Comparison of ENCODE assay signal across 1 cellular context in the genomic region with DNA sequence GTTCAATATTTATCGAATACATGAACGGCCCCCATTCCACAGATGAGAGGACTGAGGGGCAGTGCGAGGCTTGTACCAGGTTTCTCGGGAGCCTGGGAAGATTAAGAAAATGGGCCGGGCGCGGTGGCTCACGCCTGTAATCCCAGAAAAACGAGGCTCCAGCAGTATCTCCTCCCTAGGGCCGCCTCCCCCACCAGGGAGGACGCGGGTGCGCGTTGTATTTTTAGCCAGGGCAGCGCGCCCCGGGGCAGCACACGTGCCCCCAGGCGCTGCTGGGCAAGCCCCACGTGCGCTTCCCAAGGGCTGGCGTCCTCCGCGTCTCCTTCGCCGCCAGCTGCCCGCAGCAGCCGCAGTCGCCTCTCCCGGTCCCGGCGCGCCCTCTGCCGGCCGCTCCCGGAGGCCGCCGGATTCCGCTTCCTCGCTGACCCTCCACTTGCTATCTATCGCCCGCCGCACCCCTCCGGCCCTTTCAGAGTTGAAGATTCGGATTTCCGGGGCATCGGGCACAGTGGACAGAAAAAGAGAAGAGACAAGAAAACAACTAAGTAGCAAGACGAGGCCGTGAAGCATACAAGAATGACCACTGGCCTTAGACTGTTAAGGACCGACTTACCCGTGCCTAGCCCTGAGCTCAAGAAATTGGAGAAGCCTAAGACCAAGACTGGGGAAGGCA.
TF ChIP-seq lines count a peak whose summit lies in the region.

No MANE protein-coding gene starts in this region.

TF ChIP-seq in HepG2, 621 proteins besides CTCF, POLR2A, EP300 and RAD21 (continued from another document and continues in another):
- TF ChIP-seq, protein P1, sequence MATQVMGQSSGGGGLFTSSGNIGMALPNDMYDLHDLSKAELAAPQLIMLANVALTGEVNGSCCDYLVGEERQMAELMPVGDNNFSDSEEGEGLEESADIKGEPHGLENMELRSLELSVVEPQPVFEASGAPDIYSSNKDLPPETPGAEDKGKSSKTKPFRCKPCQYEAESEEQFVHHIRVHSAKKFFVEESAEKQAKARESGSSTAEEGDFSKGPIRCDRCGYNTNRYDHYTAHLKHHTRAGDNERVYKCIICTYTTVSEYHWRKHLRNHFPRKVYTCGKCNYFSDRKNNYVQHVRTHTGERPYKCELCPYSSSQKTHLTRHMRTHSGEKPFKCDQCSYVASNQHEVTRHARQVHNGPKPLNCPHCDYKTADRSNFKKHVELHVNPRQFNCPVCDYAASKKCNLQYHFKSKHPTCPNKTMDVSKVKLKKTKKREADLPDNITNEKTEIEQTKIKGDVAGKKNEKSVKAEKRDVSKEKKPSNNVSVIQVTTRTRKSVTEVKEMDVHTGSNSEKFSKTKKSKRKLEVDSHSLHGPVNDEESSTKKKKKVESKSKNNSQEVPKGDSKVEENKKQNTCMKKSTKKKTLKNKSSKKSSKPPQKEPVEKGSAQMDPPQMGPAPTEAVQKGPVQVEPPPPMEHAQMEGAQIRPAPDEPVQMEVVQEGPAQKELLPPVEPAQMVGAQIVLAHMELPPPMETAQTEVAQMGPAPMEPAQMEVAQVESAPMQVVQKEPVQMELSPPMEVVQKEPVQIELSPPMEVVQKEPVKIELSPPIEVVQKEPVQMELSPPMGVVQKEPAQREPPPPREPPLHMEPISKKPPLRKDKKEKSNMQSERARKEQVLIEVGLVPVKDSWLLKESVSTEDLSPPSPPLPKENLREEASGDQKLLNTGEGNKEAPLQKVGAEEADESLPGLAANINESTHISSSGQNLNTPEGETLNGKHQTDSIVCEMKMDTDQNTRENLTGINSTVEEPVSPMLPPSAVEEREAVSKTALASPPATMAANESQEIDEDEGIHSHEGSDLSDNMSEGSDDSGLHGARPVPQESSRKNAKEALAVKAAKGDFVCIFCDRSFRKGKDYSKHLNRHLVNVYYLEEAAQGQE (IDR thresholded peaks at IDR 0.05; ENCODE audit: borderline replicate concordance in 1 of 2, low read depth in 1 of 2, low read length in 2 of 2): no peak
- TF ChIP-seq, protein P2, sequence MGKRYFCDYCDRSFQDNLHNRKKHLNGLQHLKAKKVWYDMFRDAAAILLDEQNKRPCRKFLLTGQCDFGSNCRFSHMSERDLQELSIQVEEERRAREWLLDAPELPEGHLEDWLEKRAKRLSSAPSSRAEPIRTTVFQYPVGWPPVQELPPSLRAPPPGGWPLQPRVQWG (CRISPR knock-in tag; IDR thresholded peaks at IDR 0.05; ENCODE audit: borderline replicate concordance, low read depth): no peak
- TF ChIP-seq MTF2 (CRISPR knock-in tag; IDR thresholded peaks at IDR 0.05; ENCODE audit: borderline replicate concordance): no peak
- TF ChIP-seq ISL2 (CRISPR knock-in tag; IDR thresholded peaks at IDR 0.05): peak; percentile 41; the same call in 1 of the 2 replicates
- no peak for TF ChIP-seq ZNF616 (CRISPR knock-in tag; IDR thresholded peaks at IDR 0.05; ENCODE audit: low read depth)
- no peak for TF ChIP-seq ZBTB42 (CRISPR knock-in tag; IDR thresholded peaks at IDR 0.05)
- TF ChIP-seq ZNF235 (CRISPR knock-in tag; IDR thresholded peaks at IDR 0.05; ENCODE audit: borderline replicate concordance): no peak
- peak; percentile 43; the same call in 1 of the 2 replicates for TF ChIP-seq HOXA5 (CRISPR knock-in tag; IDR thresholded peaks at IDR 0.05)
- TF ChIP-seq ZSCAN9 (CRISPR knock-in tag; IDR thresholded peaks at IDR 0.05; ENCODE audit: borderline replicate concordance): peak; percentile 51; the same call in 1 of the 2 replicates
- TF ChIP-seq XBP1 (CRISPR knock-in tag; IDR thresholded peaks at IDR 0.05): no peak
- TF ChIP-seq ZNF382 (CRISPR knock-in tag; IDR thresholded peaks at IDR 0.05; ENCODE audit: borderline replicate concordance): no peak
- TF ChIP-seq ZSCAN12 (CRISPR knock-in tag; IDR thresholded peaks at IDR 0.05): no peak
- TF ChIP-seq ELF3 (CRISPR knock-in tag; IDR thresholded peaks at IDR 0.05): peak; percentile 52; the same call in 1 of the 2 replicates
- TF ChIP-seq STAT5B (CRISPR knock-in tag; IDR thresholded peaks at IDR 0.05): no peak
- TF ChIP-seq, protein P3, sequence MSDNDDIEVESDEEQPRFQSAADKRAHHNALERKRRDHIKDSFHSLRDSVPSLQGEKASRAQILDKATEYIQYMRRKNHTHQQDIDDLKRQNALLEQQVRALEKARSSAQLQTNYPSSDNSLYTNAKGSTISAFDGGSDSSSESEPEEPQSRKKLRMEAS (IDR thresholded peaks at IDR 0.05): peak; percentile 96
- TF ChIP-seq, protein P4, sequence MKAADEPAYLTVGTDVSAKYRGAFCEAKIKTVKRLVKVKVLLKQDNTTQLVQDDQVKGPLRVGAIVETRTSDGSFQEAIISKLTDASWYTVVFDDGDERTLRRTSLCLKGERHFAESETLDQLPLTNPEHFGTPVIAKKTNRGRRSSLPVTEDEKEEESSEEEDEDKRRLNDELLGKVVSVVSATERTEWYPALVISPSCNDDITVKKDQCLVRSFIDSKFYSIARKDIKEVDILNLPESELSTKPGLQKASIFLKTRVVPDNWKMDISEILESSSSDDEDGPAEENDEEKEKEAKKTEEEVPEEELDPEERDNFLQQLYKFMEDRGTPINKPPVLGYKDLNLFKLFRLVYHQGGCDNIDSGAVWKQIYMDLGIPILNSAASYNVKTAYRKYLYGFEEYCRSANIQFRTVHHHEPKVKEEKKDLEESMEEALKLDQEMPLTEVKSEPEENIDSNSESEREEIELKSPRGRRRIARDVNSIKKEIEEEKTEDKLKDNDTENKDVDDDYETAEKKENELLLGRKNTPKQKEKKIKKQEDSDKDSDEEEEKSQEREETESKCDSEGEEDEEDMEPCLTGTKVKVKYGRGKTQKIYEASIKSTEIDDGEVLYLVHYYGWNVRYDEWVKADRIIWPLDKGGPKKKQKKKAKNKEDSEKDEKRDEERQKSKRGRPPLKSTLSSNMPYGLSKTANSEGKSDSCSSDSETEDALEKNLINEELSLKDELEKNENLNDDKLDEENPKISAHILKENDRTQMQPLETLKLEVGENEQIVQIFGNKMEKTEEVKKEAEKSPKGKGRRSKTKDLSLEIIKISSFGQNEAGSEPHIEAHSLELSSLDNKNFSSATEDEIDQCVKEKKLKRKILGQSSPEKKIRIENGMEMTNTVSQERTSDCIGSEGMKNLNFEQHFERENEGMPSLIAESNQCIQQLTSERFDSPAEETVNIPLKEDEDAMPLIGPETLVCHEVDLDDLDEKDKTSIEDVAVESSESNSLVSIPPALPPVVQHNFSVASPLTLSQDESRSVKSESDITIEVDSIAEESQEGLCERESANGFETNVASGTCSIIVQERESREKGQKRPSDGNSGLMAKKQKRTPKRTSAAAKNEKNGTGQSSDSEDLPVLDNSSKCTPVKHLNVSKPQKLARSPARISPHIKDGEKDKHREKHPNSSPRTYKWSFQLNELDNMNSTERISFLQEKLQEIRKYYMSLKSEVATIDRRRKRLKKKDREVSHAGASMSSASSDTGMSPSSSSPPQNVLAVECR (CRISPR knock-in tag; IDR thresholded peaks at IDR 0.05; ENCODE audit: borderline replicate concordance): peak; percentile 85
- TF ChIP-seq HCFC1 (IDR thresholded peaks at IDR 0.05; ENCODE audit: low read depth, low read length): no peak
- TF ChIP-seq LCORL (IDR thresholded peaks at IDR 0.05): no peak
- peak; percentile 65; the same call in 1 of the 2 replicates for TF ChIP-seq LCORL (CRISPR knock-in tag; IDR thresholded peaks at IDR 0.05)
- no peak for TF ChIP-seq ADNP (CRISPR knock-in tag; IDR thresholded peaks at IDR 0.05)
- no peak for TF ChIP-seq EHMT2 (IDR thresholded peaks at IDR 0.05; ENCODE audit: borderline replicate concordance, low read depth, low read length)
- TF ChIP-seq, protein P5, sequence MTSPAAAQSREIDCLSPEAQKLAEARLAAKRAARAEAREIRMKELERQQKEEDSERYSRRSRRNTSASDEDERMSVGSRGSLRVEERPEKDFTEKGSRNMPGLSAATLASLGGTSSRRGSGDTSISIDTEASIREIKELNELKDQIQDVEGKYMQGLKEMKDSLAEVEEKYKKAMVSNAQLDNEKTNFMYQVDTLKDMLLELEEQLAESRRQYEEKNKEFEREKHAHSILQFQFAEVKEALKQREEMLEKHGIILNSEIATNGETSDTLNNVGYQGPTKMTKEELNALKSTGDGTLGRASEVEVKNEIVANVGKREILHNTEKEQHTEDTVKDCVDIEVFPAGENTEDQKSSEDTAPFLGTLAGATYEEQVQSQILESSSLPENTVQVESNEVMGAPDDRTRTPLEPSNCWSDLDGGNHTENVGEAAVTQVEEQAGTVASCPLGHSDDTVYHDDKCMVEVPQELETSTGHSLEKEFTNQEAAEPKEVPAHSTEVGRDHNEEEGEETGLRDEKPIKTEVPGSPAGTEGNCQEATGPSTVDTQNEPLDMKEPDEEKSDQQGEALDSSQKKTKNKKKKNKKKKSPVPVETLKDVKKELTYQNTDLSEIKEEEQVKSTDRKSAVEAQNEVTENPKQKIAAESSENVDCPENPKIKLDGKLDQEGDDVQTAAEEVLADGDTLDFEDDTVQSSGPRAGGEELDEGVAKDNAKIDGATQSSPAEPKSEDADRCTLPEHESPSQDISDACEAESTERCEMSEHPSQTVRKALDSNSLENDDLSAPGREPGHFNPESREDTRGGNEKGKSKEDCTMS (CRISPR knock-in tag; conservative IDR thresholded peaks at IDR 0.05): no peak
- TF ChIP-seq, protein P6, sequence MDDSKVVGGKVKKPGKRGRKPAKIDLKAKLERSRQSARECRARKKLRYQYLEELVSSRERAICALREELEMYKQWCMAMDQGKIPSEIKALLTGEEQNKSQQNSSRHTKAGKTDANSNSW (CRISPR knock-in tag; IDR thresholded peaks at IDR 0.05; ENCODE audit: borderline replicate concordance): no peak
- TF ChIP-seq BRCA1 (CRISPR knock-in tag; IDR thresholded peaks at IDR 0.05): no peak
- TF ChIP-seq TBL1XR1 (IDR thresholded peaks at IDR 0.05; ENCODE audit: borderline replicate concordance, low read length, partially characterized antibody): no peak
- TF ChIP-seq, protein P7, sequence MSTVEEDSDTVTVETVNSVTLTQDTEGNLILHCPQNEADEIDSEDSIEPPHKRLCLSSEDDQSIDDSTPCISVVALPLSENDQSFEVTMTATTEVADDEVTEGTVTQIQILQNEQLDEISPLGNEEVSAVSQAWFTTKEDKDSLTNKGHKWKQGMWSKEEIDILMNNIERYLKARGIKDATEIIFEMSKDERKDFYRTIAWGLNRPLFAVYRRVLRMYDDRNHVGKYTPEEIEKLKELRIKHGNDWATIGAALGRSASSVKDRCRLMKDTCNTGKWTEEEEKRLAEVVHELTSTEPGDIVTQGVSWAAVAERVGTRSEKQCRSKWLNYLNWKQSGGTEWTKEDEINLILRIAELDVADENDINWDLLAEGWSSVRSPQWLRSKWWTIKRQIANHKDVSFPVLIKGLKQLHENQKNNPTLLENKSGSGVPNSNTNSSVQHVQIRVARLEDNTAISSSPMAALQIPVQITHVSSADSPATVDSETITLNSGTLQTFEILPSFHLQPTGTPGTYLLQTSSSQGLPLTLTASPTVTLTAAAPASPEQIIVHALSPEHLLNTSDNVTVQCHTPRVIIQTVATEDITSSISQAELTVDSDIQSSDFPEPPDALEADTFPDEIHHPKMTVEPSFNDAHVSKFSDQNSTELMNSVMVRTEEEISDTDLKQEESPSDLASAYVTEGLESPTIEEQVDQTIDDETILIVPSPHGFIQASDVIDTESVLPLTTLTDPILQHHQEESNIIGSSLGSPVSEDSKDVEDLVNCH (CRISPR knock-in tag; IDR thresholded peaks at IDR 0.05): no peak
- TF ChIP-seq, protein P8, sequence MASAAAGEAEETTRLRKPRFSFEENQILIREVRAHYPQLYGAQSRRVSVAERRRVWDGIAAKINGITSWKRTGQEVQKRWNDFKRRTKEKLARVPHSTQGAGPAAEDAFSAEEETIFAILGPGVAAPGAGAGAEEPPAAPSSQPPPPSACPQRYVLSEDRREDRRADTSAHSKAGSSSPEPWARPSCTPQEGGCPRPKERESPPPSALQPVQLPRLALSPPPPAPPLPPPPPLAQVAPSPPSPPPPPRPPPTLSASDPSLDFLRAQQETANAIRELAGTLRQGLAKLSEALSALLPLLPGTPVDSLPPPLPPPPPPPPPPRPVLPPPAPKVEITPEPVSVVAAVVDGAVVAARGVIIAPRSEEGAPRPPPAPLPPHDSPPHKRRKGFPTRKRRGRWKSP (CRISPR knock-in tag; IDR thresholded peaks at IDR 0.05): peak; percentile 64; the same call in 1 of the 2 replicates
- TF ChIP-seq FIP1L1 (IDR thresholded peaks at IDR 0.05; ENCODE audit: borderline replicate concordance, insufficient read depth, low read depth, low read length): no peak
- no peak for TF ChIP-seq NCOA2 (CRISPR knock-in tag; IDR thresholded peaks at IDR 0.05)
- TF ChIP-seq, protein P9, sequence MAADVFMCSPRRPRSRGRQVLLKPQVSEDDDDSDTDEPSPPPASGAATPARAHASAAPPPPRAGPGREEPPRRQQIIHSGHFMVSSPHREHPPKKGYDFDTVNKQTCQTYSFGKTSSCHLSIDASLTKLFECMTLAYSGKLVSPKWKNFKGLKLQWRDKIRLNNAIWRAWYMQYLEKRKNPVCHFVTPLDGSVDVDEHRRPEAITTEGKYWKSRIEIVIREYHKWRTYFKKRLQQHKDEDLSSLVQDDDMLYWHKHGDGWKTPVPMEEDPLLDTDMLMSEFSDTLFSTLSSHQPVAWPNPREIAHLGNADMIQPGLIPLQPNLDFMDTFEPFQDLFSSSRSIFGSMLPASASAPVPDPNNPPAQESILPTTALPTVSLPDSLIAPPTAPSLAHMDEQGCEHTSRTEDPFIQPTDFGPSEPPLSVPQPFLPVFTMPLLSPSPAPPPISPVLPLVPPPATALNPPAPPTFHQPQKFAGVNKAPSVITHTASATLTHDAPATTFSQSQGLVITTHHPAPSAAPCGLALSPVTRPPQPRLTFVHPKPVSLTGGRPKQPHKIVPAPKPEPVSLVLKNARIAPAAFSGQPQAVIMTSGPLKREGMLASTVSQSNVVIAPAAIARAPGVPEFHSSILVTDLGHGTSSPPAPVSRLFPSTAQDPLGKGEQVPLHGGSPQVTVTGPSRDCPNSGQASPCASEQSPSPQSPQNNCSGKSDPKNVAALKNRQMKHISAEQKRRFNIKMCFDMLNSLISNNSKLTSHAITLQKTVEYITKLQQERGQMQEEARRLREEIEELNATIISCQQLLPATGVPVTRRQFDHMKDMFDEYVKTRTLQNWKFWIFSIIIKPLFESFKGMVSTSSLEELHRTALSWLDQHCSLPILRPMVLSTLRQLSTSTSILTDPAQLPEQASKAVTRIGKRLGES (CRISPR knock-in tag; IDR thresholded peaks at IDR 0.05; ENCODE audit: borderline replicate concordance): no peak
- TF ChIP-seq ZNF660 (CRISPR knock-in tag; IDR thresholded peaks at IDR 0.05; ENCODE audit: borderline replicate concordance, low read depth): no peak
